Comparison of ENCODE assay signal across 1 cellular context in the genomic region with DNA sequence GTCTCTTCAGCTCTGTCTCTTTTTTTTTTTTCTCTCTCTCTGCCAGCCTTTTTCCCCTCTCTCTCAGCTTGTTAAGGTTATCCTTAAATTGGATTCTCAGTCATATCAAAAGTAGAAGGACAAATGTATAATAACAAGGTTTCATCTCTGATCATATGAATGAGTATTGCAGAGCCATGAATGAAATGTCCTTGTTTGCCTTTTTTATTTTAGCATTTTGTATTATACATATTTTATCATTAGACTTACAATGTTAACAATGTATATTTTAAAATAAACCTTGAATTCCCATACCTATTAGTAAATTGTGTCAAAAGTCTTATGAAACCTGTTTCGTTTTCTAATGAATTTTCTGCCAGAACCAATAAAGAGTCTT.
A peak's percentile ranks its signal among the peaks of the same experiment; 100 is the strongest.
TF ChIP-seq lines count a peak whose summit lies in the region.

No MANE protein-coding gene starts in this region.

TF ChIP-seq in HepG2, 621 proteins besides CTCF, POLR2A, EP300 and RAD21:
- no peak for TF ChIP-seq ZNF605 (CRISPR knock-in tag; IDR thresholded peaks at IDR 0.05)
- 0 out of 2 replicates have a peak, but pooled peaks have one; percentile 13 for TF ChIP-seq RBFOX2 (IDR thresholded peaks at IDR 0.05; ENCODE audit: low read depth, low read length)
